In genomic region chr19:18856385-18857126, GRCh38 we compare ENCODE assay signal across 10 cellular contexts. TPM values are rescaled to one million over a fixed set of nuclear protein-coding genes. Genes with fewer than 3 reads are reported as not detected.
A peak's percentile ranks its signal among the peaks of the same experiment; 100 is the strongest.
DNase-seq lines count a peak whose midpoint lies in the region; ATAC-seq, FAIRE-seq and TF ChIP-seq lines count a peak whose summit lies in the region.
"Had no signal": no experiment of that assay in that cellular context is flagged by ENCODE, and none has a peak within 500 bp of the region (broad histone marks: within the 10 kb centered on the region; RNA-seq: fewer than 3 reads in every experiment).

No MANE protein-coding gene starts in this region.

- no peak overlapping the region for H2AFZ ChIP-seq in GM12878 (ENCODE audit: control insufficient read depth, low read depth, low read length)
- H2AFZ ChIP-seq in trophoblast cell (ENCODE audit: insufficient read depth, low read length, poor library complexity): no peak overlapping the region

- H3K4me2 ChIP-seq in GM12878 (ENCODE audit: control insufficient read depth, insufficient read depth): no peak overlapping the region
- no peak overlapping the region for H3K4me2 ChIP-seq in trophoblast cell (ENCODE audit: low read length)

- peaks cover 30% of the 10 kb centered on the region for H3K36me3 Mint-ChIP-seq in activated T-cell treated with anti-CD3 and anti-CD28 coated beads, Interleukin-2, amount 50 U/mL, for 4 hours (ENCODE audit: insufficient read depth)
- H3K36me3 Mint-ChIP-seq in endothelial cell (ENCODE audit: low read depth, unreplicated experiment): peaks cover 51% of the 10 kb centered on the region
- H3K36me3 Mint-ChIP-seq: natural killer cell treated with Interleukin-12 subunit alpha and Interleukin-12 subunit beta and Interleukin-15 and Interleukin-18, amount 100 ng/mL, for 72 hours had no signal

- H3K36me3 ChIP-seq in GM12878 (ENCODE audit: control insufficient read depth in 2 of 2, insufficient read depth in 2 of 2, low read length in 1 of 2) (peaks cover 37 to 89% of the 10 kb centered on the region in 2 experiments), trophoblast cell (ENCODE audit: control insufficient read depth in 1 of 2, insufficient read depth in 2 of 2, low read length in 2 of 2) (peaks cover 97% of the 10 kb centered on the region in 2 experiments)

- intact Hi-C loops in GM12878 (cut with micrococcal nuclease; ENCODE audit: unreplicated experiment): no loop called here

- no peaks in the 10 kb centered on the region for H3K4me1 Mint-ChIP-seq in activated T-cell treated with anti-CD3 and anti-CD28 coated beads, Interleukin-2, amount 50 U/mL, for 4 hours (ENCODE audit: low read depth)
- peaks cover 3% of the 10 kb centered on the region for H3K4me1 Mint-ChIP-seq in endothelial cell (ENCODE audit: unreplicated experiment)

- no peak overlapping the region for H4K8ac ChIP-seq in trophoblast cell (ENCODE audit: low read depth, low read length)

- H4K12ac ChIP-seq in trophoblast cell (ENCODE audit: low read depth, low read length): no peak overlapping the region

- H3K4me1 ChIP-seq in GM12878 (ENCODE audit: control insufficient read depth, insufficient read depth, low read length) (peaks cover 17% of the 10 kb centered on the region), trophoblast cell (ENCODE audit: control insufficient read depth in 1 of 2, insufficient read depth in 2 of 2, low read length in 2 of 2) (peaks cover 0 to 7% of the 10 kb centered on the region in 2 experiments)

- BruUV-seq in GM12878 (replicated peaks; lab: Mats Ljungman, UMichigan): no TSS peak

- H3K9me3 Mint-ChIP-seq in activated T-cell treated with anti-CD3 and anti-CD28 coated beads, Interleukin-2, amount 50 U/mL, for 4 hours: no peaks in the 10 kb centered on the region
- no peaks in the 10 kb centered on the region for H3K9me3 Mint-ChIP-seq in endothelial cell (ENCODE audit: unreplicated experiment)
- H3K9me3 Mint-ChIP-seq: natural killer cell treated with Interleukin-12 subunit alpha and Interleukin-12 subunit beta and Interleukin-15 and Interleukin-18, amount 100 ng/mL, for 72 hours had no signal

- H3K4me3 ChIP-seq in AG04449 (ENCODE audit: low read depth, low read length) (no peak overlapping the region), HL-60 (replicated peaks; ENCODE audit: insufficient read depth, low read length) (no peak overlapping the region), GM12878 (no peak overlapping the region), trophoblast cell (ENCODE audit: low read depth, low read length) (no peak overlapping the region)

- H2AK5ac ChIP-seq in trophoblast cell (ENCODE audit: low read length): no peak overlapping the region

- in situ Hi-C loops in GM12878 (cut with MboI): loop anchor here (25.0 kb wide), 1 partner anchor 394 kb away; no protein-coding TSS in a partner anchor

- peaks cover 6% of the 10 kb centered on the region; the same call in 1 of the 2 replicates for H4K20me1 ChIP-seq in GM12878 (ENCODE audit: control insufficient read depth, insufficient read depth)

- no peaks in the 10 kb centered on the region for H3K27me3 Mint-ChIP-seq in activated T-cell treated with anti-CD3 and anti-CD28 coated beads, Interleukin-2, amount 50 U/mL, for 4 hours (ENCODE audit: low read depth)
- peaks cover 13% of the 10 kb centered on the region for H3K27me3 Mint-ChIP-seq in endothelial cell (ENCODE audit: unreplicated experiment)
- H3K27me3 Mint-ChIP-seq: natural killer cell treated with Interleukin-12 subunit alpha and Interleukin-12 subunit beta and Interleukin-15 and Interleukin-18, amount 100 ng/mL, for 72 hours had no signal

- H3K27me3 ChIP-seq in HL-60 (ENCODE audit: insufficient read depth, poor library complexity, severe bottlenecking) (no peaks in the 10 kb centered on the region), GM12878 (replicated peaks in 1 of 2; ENCODE audit: control insufficient read depth in 2 of 2, insufficient read depth in 2 of 2, low read length in 1 of 2) (no peaks in the 10 kb centered on the region), trophoblast cell (ENCODE audit: insufficient read depth, low read length) (no peaks in the 10 kb centered on the region)

- H3K27ac ChIP-seq in HL-60 (replicated peaks) (no peak overlapping the region), GM12878 (ENCODE audit: control insufficient read depth, insufficient read depth) (no peak overlapping the region), trophoblast cell (ENCODE audit: low read depth, low read length) (no peak overlapping the region)

- POLR2A ChIA-PET in AG04449 (lab: Yijun Ruan, JAX): no interaction called here
- POLR2A ChIA-PET in GM12878 (lab: Charles Lee): interaction anchor here (0.6 kb wide), 1 partner anchor 211 kb away, joined by 4 read pairs; no protein-coding TSS in a partner anchor

- H3K79me1 ChIP-seq in trophoblast cell (ENCODE audit: low read length): peaks cover under 1% of the 10 kb centered on the region

- H3K4ac ChIP-seq in trophoblast cell (ENCODE audit: low read depth, low read length): no peak overlapping the region

- no peak for FAIRE-seq in GM12878 (lab: Jason Lieb, UNC)

- H4K91ac ChIP-seq in trophoblast cell (ENCODE audit: low read depth, low read length): no peak overlapping the region

- CTCF ChIA-PET in AG04449 (lab: Yijun Ruan, JAX): interaction anchor here (1.4 to 13.9 kb wide), 5 partner anchors 9 to 268 kb away, joined by 3 to 249 read pairs (median 21); partner anchors contain the start of gene REX1BD
- CTCF ChIA-PET in GM12878 (lab: Yijun Ruan, JAX): interaction anchor here (0.6 to 1.7 kb wide), 5 partner anchors 9 to 165 kb away, joined by 3 to 4 read pairs (median 3); no protein-coding TSS in a partner anchor

- 95% methylated on average over 22 of the region's 22 CpGs for WGBS in GM12878 (ENCODE audit: insufficient coverage, insufficient replicate concordance, low lambda C conversion rate, missing lambda C conversion rate)
- WGBS in trophoblast cell (ENCODE audit: extremely low coverage, insufficient coverage, insufficient read length): no CpG with 5 or more reads among the region's 22 CpGs

- ATAC-seq in GM12878: 0 out of 3 replicates have a peak, but pooled peaks have one; percentile 29
- no peak for ATAC-seq in activated T-cell treated with anti-CD3 and anti-CD28 coated beads, Interleukin-2, amount 50 U/mL, for 4 hours
- ATAC-seq: natural killer cell treated with Interleukin-12 subunit alpha and Interleukin-12 subunit beta and Interleukin-15 and Interleukin-18, amount 100 ng/mL, for 72 hours had no signal

- H2BK120ac ChIP-seq in trophoblast cell (ENCODE audit: insufficient read depth, low read length, poor library complexity): no peak overlapping the region

- no peak overlapping the region for H3K14ac ChIP-seq in trophoblast cell (ENCODE audit: low read length)

- H3K23ac ChIP-seq in trophoblast cell (ENCODE audit: low read length): no peak overlapping the region

- no peak overlapping the region for H3K18ac ChIP-seq in trophoblast cell (ENCODE audit: low read length)

- TF ChIP-seq EP300 in GM12878 (IDR thresholded peaks at IDR 0.05; ENCODE audit: borderline replicate concordance in 1 of 2, control insufficient read depth in 1 of 2, low read depth in 2 of 2, low read length in 2 of 2): no peak

- H3K9me3 ChIP-seq in GM12878 (replicated peaks; ENCODE audit: control insufficient read depth, insufficient read depth, low read length): no peaks in the 10 kb centered on the region
- H3K9me3 ChIP-seq in trophoblast cell (ENCODE audit: insufficient read depth, low read depth, low read length): peaks cover 1% of the 10 kb centered on the region

- TF ChIP-seq RAD21 in GM12878 (IDR thresholded peaks at IDR 0.05; ENCODE audit: insufficient read depth, low read depth, low read length): peak; percentile 35

- SMC1A ChIA-PET in GM12878 (lab: Charles Lee; ENCODE audit: uncharacterized antibody, unreplicated experiment): interaction anchor here (0.7 to 1.0 kb wide), 2 partner anchors 10 to 83 kb away, joined by 3 read pairs; no protein-coding TSS in a partner anchor

- H3K79me2 ChIP-seq in GM12878 (ENCODE audit: control insufficient read depth, insufficient read depth, low read length) (no peaks in the 10 kb centered on the region), trophoblast cell (ENCODE audit: control insufficient read depth, insufficient read depth, low read length, poor library complexity) (no peaks in the 10 kb centered on the region)

- no peak for DNase-seq in AG04449 (ENCODE audit: low read depth, low spot score)
- no peak for DNase-seq in HL-60 (ENCODE audit: low read depth in 1 of 2, low spot score in 1 of 2)
- DNase-seq in GM12878 (ENCODE audit: low read depth, low spot score): no peak
- DNase-seq in kidney tubule cell (ENCODE audit: low spot score): peak; percentile 33
- no peak for DNase-seq in activated T-cell treated with anti-CD3 and anti-CD28 coated beads, Interleukin-2, amount 50 U/mL, for 4 hours
- DNase-seq in endothelial cell (ENCODE audit: low spot score): no peak
- no peak for DNase-seq in trophoblast cell
- no peak for DNase-seq in stimulated activated CD4-positive, alpha-beta T cell treated with anti-CD3 and anti-CD28 coated beads, Interleukin-1b, Interleukin-23, amount 100 ng/mL, for 48 hours
- DNase-seq: DMS153 had no signal

- no peak overlapping the region for H3K27ac Mint-ChIP-seq in endothelial cell (ENCODE audit: unreplicated experiment)
- H3K27ac Mint-ChIP-seq: natural killer cell treated with Interleukin-12 subunit alpha and Interleukin-12 subunit beta and Interleukin-15 and Interleukin-18, amount 100 ng/mL, for 72 hours had no signal

- H3K9ac ChIP-seq in GM12878 (ENCODE audit: control insufficient read depth, insufficient read depth, low read length) (no peak overlapping the region), trophoblast cell (ENCODE audit: low read length) (no peak overlapping the region)

- H2BK12ac ChIP-seq in trophoblast cell (ENCODE audit: low read length): no peak overlapping the region

- RAD21 ChIA-PET in GM12878 (lab: Charles Lee; ENCODE audit: unreplicated experiment): interaction anchor here (1.0 kb wide), 1 partner anchor 10 kb away, joined by 7 read pairs; no protein-coding TSS in a partner anchor

- H3K4me3 Mint-ChIP-seq in activated T-cell treated with anti-CD3 and anti-CD28 coated beads, Interleukin-2, amount 50 U/mL, for 4 hours: no peak overlapping the region
- no peak overlapping the region for H3K4me3 Mint-ChIP-seq in endothelial cell (ENCODE audit: unreplicated experiment)
- H3K4me3 Mint-ChIP-seq: natural killer cell treated with Interleukin-12 subunit alpha and Interleukin-12 subunit beta and Interleukin-15 and Interleukin-18, amount 100 ng/mL, for 72 hours had no signal

- TF ChIP-seq CTCF in AG04449 (IDR thresholded peaks at IDR 0.05; ENCODE audit: insufficient read depth, low read length, missing control alignments) (peak; percentile 51), HL-60 (IDR thresholded peaks at IDR 0.05; ENCODE audit: insufficient read depth, low read length) (peak; percentile 28), GM12878 (IDR thresholded peaks at IDR 0.05 in 2 of 3, conservative IDR thresholded peaks at IDR 0.05 in 1 of 3; ENCODE audit: control insufficient read depth in 2 of 3, extremely low read depth in 1 of 3, insufficient read depth in 1 of 3, low read depth in 3 of 3, low read length in 3 of 3) (peak; percentile 21 to 27 (median 26); a peak in 4 of 6 replicates), endothelial cell (IDR thresholded peaks at IDR 0.05; ENCODE audit: unreplicated experiment) (no peak)

- TF ChIP-seq POLR2A in GM12878 (IDR thresholded peaks at IDR 0.05; ENCODE audit: low read depth, low read length): 0 out of 2 replicates have a peak, but pooled peaks have one; percentile 7

- no peak overlapping the region for H2BK5ac ChIP-seq in trophoblast cell (ENCODE audit: low read depth, low read length, poor library complexity)

RNA-seq across cellular contexts. Expression of gene UPF1, which starts 24.8 kb away (rescaled TPM):
- 99.0 and 125 TPM in 2 replicates for total RNA-seq in GM12878 (2013; cell fraction: nucleolus; rRNA removed)
- total RNA-seq in GM12878 (2014; rRNA removed) (35.3 and 40.6 TPM in 2 replicates), GM12878 (2014; rRNA removed; fragmentation: Illumina TruSeq; extraction: Trizol) (14.5 and 16.1 TPM in 2 replicates), GM12878 (2021) (71.9 and 80.9 TPM in 2 replicates), endothelial cell (ENCODE audit: unreplicated experiment) (69.8 TPM)
- 9.9 TPM for polyA plus RNA-seq in GM12878 (2011; ENCODE audit: low read depth)
- polyA plus RNA-seq in GM12878 (2011; rRNA removed) (8.9 and 22.8 TPM in 2 replicates), GM12878 (2014; fragmentation: Illumina TruSeq; extraction: Trizol) (26.2 and 33.5 TPM in 2 replicates), GM12878 (2014; fragmentation: Nextera tagmentation; extraction: Ambion mirVana) (1 to 10 TPM in 1 of 2 experiments, under 1 TPM in 1; 0.58 to 1.1 TPM), GM12878 (2014; rRNA removed) (35.1 and 47.1 TPM in 2 replicates), GM12878 (2016; fragmentation: Nextera tagmentation; extraction: Ambion mirVana) (1 to 10 TPM; 4.5 to 5.6 TPM)
- 23.1 and 45.0 TPM in 2 replicates for polyA plus RNA-seq in GM12878 (2011; cell fraction: cytosol; rRNA removed)
- polyA plus RNA-seq in GM12878 (2011; cell fraction: nucleus; rRNA removed): 102 and 147 TPM in 2 replicates
- polyA plus RNA-seq in GM12878 (2012): 27.8 and 31.0 TPM in 2 replicates
- polyA minus RNA-seq in GM12878 (2011; rRNA and poly(A)+ RNA removed): 66.6 and 68.0 TPM in 2 replicates
- 23.4 and 30.8 TPM in 2 replicates for polyA minus RNA-seq in GM12878 (2011; cell fraction: cytosol; rRNA and poly(A)+ RNA removed)
- 43.4 and 69.7 TPM in 2 replicates for polyA minus RNA-seq in GM12878 (2011; cell fraction: nucleus; rRNA and poly(A)+ RNA removed)
- total RNA-seq in activated T-cell treated with anti-CD3 and anti-CD28 coated beads, Interleukin-2, amount 50 U/mL, for 4 hours: 100 to 1,000 TPM; 116 to 123 (median 118) TPM
- polyA plus RNA-seq in trophoblast cell (2013): 38.1 and 38.7 TPM in 2 replicates

RNA-seq across cellular contexts. Expression of gene CERS1, which starts 39.4 kb away (rescaled TPM):
- total RNA-seq in GM12878 (2013; cell fraction: nucleolus; rRNA removed): not detected in 2 replicates
- total RNA-seq in GM12878 (2014; rRNA removed) (not detected in 2 replicates), GM12878 (2014; rRNA removed; fragmentation: Illumina TruSeq; extraction: Trizol) (not detected in 2 replicates), GM12878 (2021) (not detected in 2 replicates), endothelial cell (ENCODE audit: unreplicated experiment) (15.7 TPM)
- polyA plus RNA-seq in GM12878 (2011; ENCODE audit: low read depth): not detected
- polyA plus RNA-seq in GM12878 (2011; rRNA removed) (not detected in 2 replicates), GM12878 (2014; fragmentation: Illumina TruSeq; extraction: Trizol) (not detected in 2 replicates), GM12878 (2014; fragmentation: Nextera tagmentation; extraction: Ambion mirVana) (not detected), GM12878 (2014; rRNA removed) (0.16 TPM in 1 of 2 replicates, not detected in the other), GM12878 (2016; fragmentation: Nextera tagmentation; extraction: Ambion mirVana) (under 1 TPM in 1 of 2 experiments, not detected in 1; 0.19 TPM)
- not detected in 2 replicates for polyA plus RNA-seq in GM12878 (2011; cell fraction: cytosol; rRNA removed)
- not detected in 2 replicates for polyA plus RNA-seq in GM12878 (2011; cell fraction: nucleus; rRNA removed)
- 0.08 TPM in 1 of 2 replicates, not detected in the other for polyA plus RNA-seq in GM12878 (2012)
- not detected in 2 replicates for polyA minus RNA-seq in GM12878 (2011; rRNA and poly(A)+ RNA removed)
- polyA minus RNA-seq in GM12878 (2011; cell fraction: cytosol; rRNA and poly(A)+ RNA removed): not detected in 2 replicates
- polyA minus RNA-seq in GM12878 (2011; cell fraction: nucleus; rRNA and poly(A)+ RNA removed): not detected in 2 replicates
- under 1 TPM in 1 of 3 donors, not detected in 2; 0.13 TPM for total RNA-seq in activated T-cell treated with anti-CD3 and anti-CD28 coated beads, Interleukin-2, amount 50 U/mL, for 4 hours
- 3.3 and 3.9 TPM in 2 replicates for polyA plus RNA-seq in trophoblast cell (2013)
- total RNA-seq: natural killer cell treated with Interleukin-12 subunit alpha and Interleukin-12 subunit beta and Interleukin-15 and Interleukin-18, amount 100 ng/mL, for 72 hours had no signal

Comparison
In these comparisons a context has a peak if more than half of its experiments do, and no peak if none do; other contexts are left out.
1. RNA of gene CERS1, which starts 39.4 kb away (total RNA-seq): 15.7 TPM in endothelial cell (single experiment); 0.13 TPM in activated T-cell treated with anti-CD3 and anti-CD28 coated beads, Interleukin-2, amount 50 U/mL, for 4 hours and not detected in GM12878; every median in the first group is over 10 times any median in the second.